ENCODE assay signal across 8 cellular contexts in the genomic region with DNA sequence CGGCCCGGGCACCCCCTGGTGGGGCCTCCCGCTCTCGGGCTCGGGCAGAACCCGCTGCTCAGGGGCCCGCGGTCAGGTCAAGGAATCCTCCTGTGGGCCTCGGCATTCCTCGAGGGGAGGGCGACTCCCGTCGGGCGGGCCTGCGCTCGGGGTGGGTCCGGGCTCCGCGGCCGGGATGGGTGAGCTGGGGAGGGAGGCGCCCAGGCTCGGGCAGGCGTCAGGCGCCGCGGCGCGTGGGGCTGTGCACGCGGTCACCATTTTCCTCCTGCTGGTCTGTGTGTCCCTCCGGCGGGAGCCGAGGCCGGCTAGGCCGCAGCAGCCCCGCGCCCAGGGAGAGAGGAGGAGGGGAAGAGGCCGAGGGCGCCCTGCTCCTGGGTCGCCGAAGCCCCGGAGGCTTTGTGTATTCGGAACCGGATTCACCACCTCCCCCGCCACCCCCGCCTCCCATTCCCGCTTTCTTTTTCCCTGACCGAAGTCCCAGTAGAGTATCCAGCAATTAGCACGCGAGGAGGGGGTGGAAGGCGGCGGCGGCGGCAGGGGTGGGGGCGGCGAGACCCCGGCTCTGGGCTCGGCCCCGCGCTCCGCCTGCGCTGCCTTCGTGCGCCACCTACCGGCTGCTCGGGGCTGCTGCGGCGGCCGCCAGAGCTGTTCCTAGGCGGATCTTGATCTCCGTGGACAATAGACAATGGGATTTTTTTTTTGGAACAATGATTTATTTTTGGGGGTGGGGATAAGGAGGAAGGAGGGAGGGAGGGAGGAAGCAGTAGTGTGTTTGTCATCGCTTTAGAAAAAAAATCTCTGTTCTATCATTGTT.
DNase-seq lines count a peak whose midpoint lies in the region; ATAC-seq lines count a peak whose summit lies in the region.

No MANE protein-coding gene starts in this region.

- no peaks in the 10 kb centered on the region for H3K9me3 Mint-ChIP-seq in effector memory CD8-positive, alpha-beta T cell
- H3K9me3 Mint-ChIP-seq in memory B cell = no peaks in the 10 kb centered on the region

- DNase-seq in NCI-H524 (lab: John Stamatoyannopoulos, UW) (peak; percentile 50 to 64), NCI-H524 treated with DMSO at 0.1 percent for 48 hours (lab: John Stamatoyannopoulos, UW) (no peak), NCI-H748 treated with DMSO at 0.1 percent for 48 hours (lab: John Stamatoyannopoulos, UW) (peak; percentile 57), memory B cell (ENCODE audit: low spot score in 2 of 2) (peak; percentile 51 to 72)
- DNase-seq in activated CD8-positive, alpha-beta memory T cell treated with anti-CD3 and anti-CD28 coated beads for 4 hours (ENCODE audit: low read depth in 2 of 2) = peak; percentile 26 to 28
- peak; percentile 41 to 52 (median 45) for DNase-seq in effector memory CD8-positive, alpha-beta T cell
- peak; percentile 32 for DNase-seq in stimulated activated CD8-positive, alpha-beta memory T cell treated with anti-CD3 and anti-CD28 coated beads, Interleukin-12 subunit alpha, Interleukin-12 subunit beta, amount 100 ng/mL, for 1 hour (ENCODE audit: low read depth)

- peaks cover 0 to 6% of the 10 kb centered on the region in 2 donors for H3K4me1 Mint-ChIP-seq in effector memory CD8-positive, alpha-beta T cell (ENCODE audit: low read depth in 2 of 2)
- peaks cover 3% of the 10 kb centered on the region for H3K4me1 Mint-ChIP-seq in memory B cell

- H3K36me3 Mint-ChIP-seq in effector memory CD8-positive, alpha-beta T cell (ENCODE audit: insufficient read depth) = no peaks in the 10 kb centered on the region
- H3K36me3 Mint-ChIP-seq in memory B cell = no peaks in the 10 kb centered on the region

- peaks cover 37 to 57% of the 10 kb centered on the region in 2 donors for H3K27me3 Mint-ChIP-seq in effector memory CD8-positive, alpha-beta T cell
- H3K27me3 Mint-ChIP-seq in memory B cell = peaks cover 18% of the 10 kb centered on the region

- H3K4me3 Mint-ChIP-seq in effector memory CD8-positive, alpha-beta T cell = peak overlapping the region; percentile 65 to 67
- peak overlapping the region; percentile 74 for H3K4me3 Mint-ChIP-seq in memory B cell

- H3K27ac Mint-ChIP-seq in effector memory CD8-positive, alpha-beta T cell = no peak overlapping the region
- no peak overlapping the region for H3K27ac Mint-ChIP-seq in memory B cell

- peak; percentile 52 for ATAC-seq in HG03196 (IDR thresholded peaks at IDR 0.05; ENCODE audit: unreplicated experiment)
- ATAC-seq in effector memory CD8-positive, alpha-beta T cell (replicated peaks) = peak; percentile 84
- peak; percentile 83 for ATAC-seq in memory B cell (ENCODE audit: low read depth)
